In the genomic region with DNA sequence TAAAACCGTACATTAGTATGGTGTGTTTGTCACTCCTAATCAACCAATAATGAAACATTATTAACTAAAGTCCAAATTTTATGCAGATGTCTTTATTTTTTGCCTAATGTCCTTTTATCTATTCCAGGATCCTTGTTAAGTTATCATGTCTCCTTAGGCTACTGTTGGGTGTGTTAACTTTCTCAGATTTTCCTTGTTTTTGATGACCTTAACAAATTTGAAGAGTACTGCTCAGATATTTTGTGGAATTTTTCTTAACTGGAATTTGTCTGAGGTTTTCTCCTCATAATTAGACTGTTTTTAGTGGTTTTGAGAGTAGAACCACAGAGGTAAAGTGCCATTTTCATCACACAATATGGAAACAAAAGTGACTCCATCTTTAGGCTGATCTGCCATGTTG, we compare ENCODE assay signal across 29 cellular contexts.
"Had no signal": no experiment of that assay in that cellular context is flagged by ENCODE, and none has a peak within 500 bp of the region (broad histone marks: within the 10 kb centered on the region; RNA-seq: fewer than 3 reads in every experiment).

No MANE protein-coding gene starts in this region.

- H3K79me2 ChIP-seq: hepatocyte had no signal

- H3K27me3 Mint-ChIP-seq: dendritic cell treated with granulocyte-macrophage colony-stimulating factor and Interleukin-4, amounts not matched to agents 40 ng/mL and 50 ng/mL, for 4 days; effector memory CD8-positive, alpha-beta T cell had no signal

- H3K4me2 ChIP-seq: hepatocyte had no signal

- H3K9me3 Mint-ChIP-seq: endodermal cell had no signal

- H3K4me1 Mint-ChIP-seq: endodermal cell had no signal

- H3K4me3 Mint-ChIP-seq: dendritic cell treated with granulocyte-macrophage colony-stimulating factor and Interleukin-4, amounts not matched to agents 40 ng/mL and 50 ng/mL, for 4 days; effector memory CD8-positive, alpha-beta T cell; endodermal cell had no signal

- H2AFZ ChIP-seq: hepatocyte had no signal

- H3K4me1 ChIP-seq: colonic mucosa, esophagus muscularis mucosa, esophagus squamous epithelium, foreskin keratinocyte, gastrocnemius medialis, gastroesophageal sphincter, heart left ventricle, heart right ventricle had no signal

- H3K27me3 ChIP-seq: colonic mucosa, dorsolateral prefrontal cortex, esophagus muscularis mucosa, esophagus squamous epithelium, foreskin keratinocyte, gastrocnemius medialis, gastroesophageal sphincter, heart left ventricle, heart right ventricle, hepatocyte had no signal

- H3K36me3 ChIP-seq: colonic mucosa, esophagus muscularis mucosa, esophagus squamous epithelium, gastrocnemius medialis, gastroesophageal sphincter, heart left ventricle, heart right ventricle had no signal

- H3K9me3 ChIP-seq: colonic mucosa, esophagus muscularis mucosa, esophagus squamous epithelium, gastrocnemius medialis, gastroesophageal sphincter had no signal

- H3K27ac Mint-ChIP-seq: dendritic cell treated with granulocyte-macrophage colony-stimulating factor and Interleukin-4, amounts not matched to agents 40 ng/mL and 50 ng/mL, for 4 days; effector memory CD8-positive, alpha-beta T cell; endodermal cell had no signal

- ATAC-seq: effector memory CD8-positive, alpha-beta T cell; esophagus mucosa; foreskin keratinocyte; gastrocnemius medialis; gastroesophageal sphincter; heart left ventricle; heart right ventricle had no signal

- DNase-seq: colonic mucosa; cortex of kidney; dermis blood vessel endothelial cell; dorsolateral prefrontal cortex; effector CD4-positive, alpha-beta T cell; effector CD8-positive, alpha-beta T cell; effector memory CD4-positive, alpha-beta T cell; effector memory CD8-positive, alpha-beta T cell; endodermal cell; erythroblast; esophagus squamous epithelium; foreskin fibroblast; foreskin keratinocyte; foreskin melanocyte; gastrocnemius medialis; glutamatergic neuron; head of caudate nucleus; heart left ventricle; heart right ventricle had no signal

- H3K27ac ChIP-seq: colonic mucosa, coronary artery, dorsolateral prefrontal cortex, epithelial cell of prostate, esophagus muscularis mucosa, esophagus squamous epithelium, foreskin keratinocyte, gastrocnemius medialis, gastroesophageal sphincter, heart left ventricle, heart right ventricle, hepatocyte had no signal

- FAIRE-seq: endometrium, endothelial cell of umbilical vein, frontal cortex had no signal

- H3K4me3 ChIP-seq: colonic mucosa, coronary artery, dorsolateral prefrontal cortex, esophagus muscularis mucosa, esophagus squamous epithelium, gastrocnemius medialis, gastroesophageal sphincter, heart left ventricle, heart right ventricle, hepatocyte had no signal
